In the genomic region with DNA sequence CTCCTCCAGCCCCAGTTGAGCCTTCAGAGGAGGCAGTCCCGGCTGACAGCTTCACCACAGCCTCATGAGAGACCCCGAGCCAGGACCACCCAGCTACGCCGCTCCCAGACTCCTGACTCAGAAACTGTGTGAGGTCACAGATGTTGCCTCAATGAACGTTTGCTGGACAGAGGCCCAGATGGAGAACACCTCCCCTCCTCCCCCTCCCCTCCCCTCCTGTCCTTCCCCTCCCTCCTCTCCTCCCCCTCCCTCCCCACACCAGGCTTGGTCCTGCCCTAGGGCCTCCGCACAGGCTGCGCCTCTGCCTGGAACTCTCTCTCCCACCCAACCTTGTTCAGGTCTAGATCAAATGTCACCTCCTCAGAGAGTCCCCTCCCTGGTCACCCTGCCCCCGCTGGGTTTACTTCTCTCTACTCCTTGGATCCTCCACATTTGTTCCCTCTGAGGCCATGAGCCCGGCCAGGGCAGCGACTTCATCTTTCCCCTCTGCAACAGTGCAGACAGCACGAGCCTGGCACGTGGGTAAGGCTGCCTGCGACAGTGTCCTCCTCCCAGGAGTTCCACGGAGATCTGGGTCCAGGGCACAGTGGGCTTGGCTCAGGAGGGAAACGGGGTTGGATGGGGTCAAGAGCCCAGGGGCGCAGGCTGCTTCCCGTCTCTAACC, we compare ENCODE assay signal across 3 cellular contexts.
TF ChIP-seq lines count a peak whose summit lies in the region.

No MANE protein-coding gene starts in this region.

TF ChIP-seq in SK-N-SH, 30 proteins besides CTCF, POLR2A, EP300 and RAD21 (continues in another document):
- TF ChIP-seq, protein P1, sequence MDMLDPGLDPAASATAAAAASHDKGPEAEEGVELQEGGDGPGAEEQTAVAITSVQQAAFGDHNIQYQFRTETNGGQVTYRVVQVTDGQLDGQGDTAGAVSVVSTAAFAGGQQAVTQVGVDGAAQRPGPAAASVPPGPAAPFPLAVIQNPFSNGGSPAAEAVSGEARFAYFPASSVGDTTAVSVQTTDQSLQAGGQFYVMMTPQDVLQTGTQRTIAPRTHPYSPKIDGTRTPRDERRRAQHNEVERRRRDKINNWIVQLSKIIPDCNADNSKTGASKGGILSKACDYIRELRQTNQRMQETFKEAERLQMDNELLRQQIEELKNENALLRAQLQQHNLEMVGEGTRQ (IDR thresholded peaks at IDR 0.05; ENCODE audit: borderline replicate concordance, low read depth, low read length), result no peak
- TF ChIP-seq ELF1 (IDR thresholded peaks at IDR 0.05), result no peak
- TF ChIP-seq FOXM1 (IDR thresholded peaks at IDR 0.05; ENCODE audit: low read depth), result no peak
- TF ChIP-seq, protein P2, sequence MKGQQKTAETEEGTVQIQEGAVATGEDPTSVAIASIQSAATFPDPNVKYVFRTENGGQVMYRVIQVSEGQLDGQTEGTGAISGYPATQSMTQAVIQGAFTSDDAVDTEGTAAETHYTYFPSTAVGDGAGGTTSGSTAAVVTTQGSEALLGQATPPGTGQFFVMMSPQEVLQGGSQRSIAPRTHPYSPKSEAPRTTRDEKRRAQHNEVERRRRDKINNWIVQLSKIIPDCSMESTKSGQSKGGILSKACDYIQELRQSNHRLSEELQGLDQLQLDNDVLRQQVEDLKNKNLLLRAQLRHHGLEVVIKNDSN (IDR thresholded peaks at IDR 0.05; ENCODE audit: borderline replicate concordance, low read depth), result no peak
- TF ChIP-seq GATA2 (CRISPR knock-in tag; IDR thresholded peaks at IDR 0.05), result no peak
- TF ChIP-seq FOSL2 (IDR thresholded peaks at IDR 0.05; ENCODE audit: borderline replicate concordance, low read depth), result no peak
- TF ChIP-seq TEAD4 (IDR thresholded peaks at IDR 0.05; ENCODE audit: borderline replicate concordance, insufficient read depth), result no peak
- TF ChIP-seq, protein P3, sequence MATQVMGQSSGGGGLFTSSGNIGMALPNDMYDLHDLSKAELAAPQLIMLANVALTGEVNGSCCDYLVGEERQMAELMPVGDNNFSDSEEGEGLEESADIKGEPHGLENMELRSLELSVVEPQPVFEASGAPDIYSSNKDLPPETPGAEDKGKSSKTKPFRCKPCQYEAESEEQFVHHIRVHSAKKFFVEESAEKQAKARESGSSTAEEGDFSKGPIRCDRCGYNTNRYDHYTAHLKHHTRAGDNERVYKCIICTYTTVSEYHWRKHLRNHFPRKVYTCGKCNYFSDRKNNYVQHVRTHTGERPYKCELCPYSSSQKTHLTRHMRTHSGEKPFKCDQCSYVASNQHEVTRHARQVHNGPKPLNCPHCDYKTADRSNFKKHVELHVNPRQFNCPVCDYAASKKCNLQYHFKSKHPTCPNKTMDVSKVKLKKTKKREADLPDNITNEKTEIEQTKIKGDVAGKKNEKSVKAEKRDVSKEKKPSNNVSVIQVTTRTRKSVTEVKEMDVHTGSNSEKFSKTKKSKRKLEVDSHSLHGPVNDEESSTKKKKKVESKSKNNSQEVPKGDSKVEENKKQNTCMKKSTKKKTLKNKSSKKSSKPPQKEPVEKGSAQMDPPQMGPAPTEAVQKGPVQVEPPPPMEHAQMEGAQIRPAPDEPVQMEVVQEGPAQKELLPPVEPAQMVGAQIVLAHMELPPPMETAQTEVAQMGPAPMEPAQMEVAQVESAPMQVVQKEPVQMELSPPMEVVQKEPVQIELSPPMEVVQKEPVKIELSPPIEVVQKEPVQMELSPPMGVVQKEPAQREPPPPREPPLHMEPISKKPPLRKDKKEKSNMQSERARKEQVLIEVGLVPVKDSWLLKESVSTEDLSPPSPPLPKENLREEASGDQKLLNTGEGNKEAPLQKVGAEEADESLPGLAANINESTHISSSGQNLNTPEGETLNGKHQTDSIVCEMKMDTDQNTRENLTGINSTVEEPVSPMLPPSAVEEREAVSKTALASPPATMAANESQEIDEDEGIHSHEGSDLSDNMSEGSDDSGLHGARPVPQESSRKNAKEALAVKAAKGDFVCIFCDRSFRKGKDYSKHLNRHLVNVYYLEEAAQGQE (IDR thresholded peaks at IDR 0.05; ENCODE audit: low read depth, low read length), result no peak
- no peak for TF ChIP-seq TCF12 (IDR thresholded peaks at IDR 0.05)
- no peak for TF ChIP-seq NFIC (IDR thresholded peaks at IDR 0.05; ENCODE audit: borderline replicate concordance)
- TF ChIP-seq RXRA (IDR thresholded peaks at IDR 0.05; ENCODE audit: borderline replicate concordance, low read depth), result no peak
- no peak for TF ChIP-seq JUND (IDR thresholded peaks at IDR 0.05)
- no peak for TF ChIP-seq RFX5 (IDR thresholded peaks at IDR 0.05; ENCODE audit: low read length)
- TF ChIP-seq POLR2AphosphoS5 (IDR thresholded peaks at IDR 0.05; ENCODE audit: low read depth, low read length), result no peak

TF ChIP-seq in SK-N-SH treated with all-trans-retinoic acid at 6 μM for 48 hours, 23 proteins besides CTCF, POLR2A, EP300 and RAD21:
- TF ChIP-seq ESRRG (CRISPR knock-in tag; IDR thresholded peaks at IDR 0.05), result no peak
- no peak for TF ChIP-seq GLIS3 (CRISPR knock-in tag; IDR thresholded peaks at IDR 0.05)
- TF ChIP-seq ZNF565 (CRISPR knock-in tag; conservative IDR thresholded peaks at IDR 0.05; ENCODE audit: low read depth), result no peak
- no peak for TF ChIP-seq TOX (CRISPR knock-in tag; IDR thresholded peaks at IDR 0.05; ENCODE audit: borderline replicate concordance)
- TF ChIP-seq, protein P4, sequence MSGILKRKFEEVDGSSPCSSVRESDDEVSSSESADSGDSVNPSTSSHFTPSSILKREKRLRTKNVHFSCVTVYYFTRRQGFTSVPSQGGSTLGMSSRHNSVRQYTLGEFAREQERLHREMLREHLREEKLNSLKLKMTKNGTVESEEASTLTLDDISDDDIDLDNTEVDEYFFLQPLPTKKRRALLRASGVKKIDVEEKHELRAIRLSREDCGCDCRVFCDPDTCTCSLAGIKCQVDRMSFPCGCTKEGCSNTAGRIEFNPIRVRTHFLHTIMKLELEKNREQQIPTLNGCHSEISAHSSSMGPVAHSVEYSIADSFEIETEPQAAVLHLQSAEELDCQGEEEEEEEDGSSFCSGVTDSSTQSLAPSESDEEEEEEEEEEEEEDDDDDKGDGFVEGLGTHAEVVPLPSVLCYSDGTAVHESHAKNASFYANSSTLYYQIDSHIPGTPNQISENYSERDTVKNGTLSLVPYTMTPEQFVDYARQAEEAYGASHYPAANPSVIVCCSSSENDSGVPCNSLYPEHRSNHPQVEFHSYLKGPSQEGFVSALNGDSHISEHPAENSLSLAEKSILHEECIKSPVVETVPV (CRISPR knock-in tag; IDR thresholded peaks at IDR 0.05), result no peak
- TF ChIP-seq PPARA (CRISPR knock-in tag; IDR thresholded peaks at IDR 0.05; ENCODE audit: borderline replicate concordance), result no peak
- TF ChIP-seq, protein P5, sequence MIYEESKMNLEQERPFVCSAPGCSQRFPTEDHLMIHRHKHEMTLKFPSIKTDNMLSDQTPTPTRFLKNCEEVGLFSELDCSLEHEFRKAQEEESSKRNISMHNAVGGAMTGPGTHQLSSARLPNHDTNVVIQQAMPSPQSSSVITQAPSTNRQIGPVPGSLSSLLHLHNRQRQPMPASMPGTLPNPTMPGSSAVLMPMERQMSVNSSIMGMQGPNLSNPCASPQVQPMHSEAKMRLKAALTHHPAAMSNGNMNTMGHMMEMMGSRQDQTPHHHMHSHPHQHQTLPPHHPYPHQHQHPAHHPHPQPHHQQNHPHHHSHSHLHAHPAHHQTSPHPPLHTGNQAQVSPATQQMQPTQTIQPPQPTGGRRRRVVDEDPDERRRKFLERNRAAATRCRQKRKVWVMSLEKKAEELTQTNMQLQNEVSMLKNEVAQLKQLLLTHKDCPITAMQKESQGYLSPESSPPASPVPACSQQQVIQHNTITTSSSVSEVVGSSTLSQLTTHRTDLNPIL (CRISPR knock-in tag; IDR thresholded peaks at IDR 0.05; ENCODE audit: low read depth), result no peak
- no peak for TF ChIP-seq ARNTL (CRISPR knock-in tag; IDR thresholded peaks at IDR 0.05; ENCODE audit: borderline replicate concordance, low read depth)
- TF ChIP-seq ISL1 (CRISPR knock-in tag; IDR thresholded peaks at IDR 0.05), result no peak
- TF ChIP-seq ZFP3 (CRISPR knock-in tag; IDR thresholded peaks at IDR 0.05), result no peak
- no peak for TF ChIP-seq SNAI2 (CRISPR knock-in tag; IDR thresholded peaks at IDR 0.05)
- TF ChIP-seq BACH2 (CRISPR knock-in tag; IDR thresholded peaks at IDR 0.05; ENCODE audit: borderline replicate concordance), result no peak
- TF ChIP-seq TCF4 (CRISPR knock-in tag; IDR thresholded peaks at IDR 0.05; ENCODE audit: borderline replicate concordance), result no peak
- no peak for TF ChIP-seq ZC3H10 (CRISPR knock-in tag; IDR thresholded peaks at IDR 0.05)
- no peak for TF ChIP-seq RARB (CRISPR knock-in tag; IDR thresholded peaks at IDR 0.05)
- TF ChIP-seq CSDC2 (CRISPR knock-in tag; IDR thresholded peaks at IDR 0.05), result no peak
TF ChIP-seq in SK-N-SH treated with all-trans-retinoic acid at 6 μM for 48 hours: peak in this region for 0.

TF ChIP-seq in H1, 55 proteins besides CTCF, POLR2A, EP300 and RAD21:
- TF ChIP-seq CREB1 (IDR thresholded peaks at IDR 0.05) (no peak), JUN (IDR thresholded peaks at IDR 0.05; ENCODE audit: low read depth, low read length) (no peak), BRCA1 (IDR thresholded peaks at IDR 0.05; ENCODE audit: low read depth, low read length) (no peak)
